21 cellular contexts compared by ENCODE assay signal in genomic region chr7:128024154-128024553, GRCh38. TPM values are rescaled to one million over a fixed set of nuclear protein-coding genes. Genes with fewer than 3 reads are reported as not detected.
DNase-seq lines count a peak whose midpoint lies in the region; ATAC-seq and TF ChIP-seq lines count a peak whose summit lies in the region.
"Had no signal": no experiment of that assay in that cellular context is flagged by ENCODE, and none has a peak within 500 bp of the region (broad histone marks: within the 10 kb centered on the region; RNA-seq: fewer than 3 reads in every experiment).

No MANE protein-coding gene starts in this region.

- DNase-seq in SK-N-SH (peak; percentile 74), endothelial cell (ENCODE audit: low spot score) (no peak), MCF 10A (ENCODE audit: unreplicated experiment) (no peak), amygdala (lab: John Stamatoyannopoulos, UW) (no peak), OCI-LY7 (ENCODE audit: low spot score) (no peak)
- DNase-seq: AML-193; H7; MM.1S; NCI-H1048; NCI-H1436; NCI-H187 treated with DMSO at 0.1 percent for 48 hours; NCI-H2107; NCI-H510A; NCI-H774; NK-92 treated with Interleukin-12 subunit alpha and Interleukin-12 subunit beta, amount 100 ng/mL, for 24 hours had no signal

- TF ChIP-seq RAD21 in SK-N-SH (IDR thresholded peaks at IDR 0.05; ENCODE audit: low read length): peak; percentile 33

- H3K27ac ChIP-seq in BLaER1 (peak overlapping the region; percentile 72), SK-N-SH (ENCODE audit: low read depth in 2 of 2, low read length in 1 of 2) (peak overlapping the region; percentile 72 to 82; a peak in 3 of 4 replicates), OCI-LY7 (ENCODE audit: low read depth, low read length, poor library complexity, severe bottlenecking) (no peak overlapping the region)
- H3K27ac ChIP-seq: SJSA1 had no signal

- BruUV-seq in MCF 10A (replicated peaks; lab: Mats Ljungman, UMichigan) (no TSS peak), OCI-LY7 (replicated peaks; lab: Mats Ljungman, UMichigan) (no TSS peak)

- H3K4me3 Mint-ChIP-seq in IgD-negative memory B cell (no peak overlapping the region), endothelial cell (ENCODE audit: unreplicated experiment) (peak overlapping the region; percentile 94), MCF 10A (ENCODE audit: unreplicated experiment) (no peak overlapping the region)
- H3K4me3 Mint-ChIP-seq: CD14-positive monocyte had no signal

- peaks cover 5 to 10% (median 8%) of the 10 kb centered on the region in 3 donors for H3K4me1 Mint-ChIP-seq in IgD-negative memory B cell
- H3K4me1 Mint-ChIP-seq in endothelial cell (ENCODE audit: unreplicated experiment): peaks cover 81% of the 10 kb centered on the region
- peaks cover 55% of the 10 kb centered on the region for H3K4me1 Mint-ChIP-seq in MCF 10A (ENCODE audit: insufficient read depth, unreplicated experiment)

- CTCF ChIA-PET in SK-N-SH (lab: Yijun Ruan, JAX): interaction anchor here (0.5 to 5.7 kb wide), 8 partner anchors 9 to 315 kb away, joined by 3 to 37 read pairs (median 3); no protein-coding TSS in a partner anchor
- CTCF ChIA-PET in MCF 10A (lab: Yijun Ruan, JAX): interaction anchor here (0.6 to 3.6 kb wide), 3 partner anchors 28 to 186 kb away, joined by 4 to 14 read pairs (median 4); no protein-coding TSS in a partner anchor
- CTCF ChIA-PET in OCI-LY7 (lab: Charles Lee; ENCODE audit: unreplicated experiment): no interaction called here

- ATAC-seq in GM18873 (IDR thresholded peaks at IDR 0.05; ENCODE audit: low FRiP score, unreplicated experiment): no peak
- ATAC-seq: Right ventricle myocardium inferior had no signal

- intact Hi-C loops in MCF 10A (cut with micrococcal nuclease): no loop called here
- intact Hi-C loops in OCI-LY7 (cut with micrococcal nuclease; ENCODE audit: unreplicated experiment): loop anchor here (5.0 kb wide), 1 partner anchor 183 kb away; no protein-coding TSS in a partner anchor

- H3K9ac ChIP-seq in BLaER1 (no peak overlapping the region; the same call in 1 of the 2 replicates), SK-N-SH (no peak overlapping the region)

- H3K4me2 ChIP-seq in BLaER1 (peak overlapping the region; percentile 98), SK-N-SH (no peak overlapping the region), OCI-LY7 (ENCODE audit: low read length) (no peak overlapping the region)

- H3K27ac Mint-ChIP-seq in IgD-negative memory B cell (peak overlapping the region in 2 of 3 donors; percentile 39 to 60), endothelial cell (ENCODE audit: unreplicated experiment) (peak overlapping the region; percentile 48), MCF 10A (ENCODE audit: low read depth, unreplicated experiment) (no peak overlapping the region)

- H3K4me3 ChIP-seq in BLaER1: 0 out of 2 replicates have a peak overlapping the region, but pooled peaks have one; percentile 93
- H3K4me3 ChIP-seq in SK-N-SH (ENCODE audit: low read depth in 2 of 2, low read length in 1 of 2): no peak overlapping the region
- H3K4me3 ChIP-seq in OCI-LY7 (ENCODE audit: low read depth, low read length, poor library complexity, severe bottlenecking): no peak overlapping the region
- H3K4me3 ChIP-seq: SJSA1 had no signal

- no peaks in the 10 kb centered on the region for H3K9me3 Mint-ChIP-seq in IgD-negative memory B cell
- H3K9me3 Mint-ChIP-seq in endothelial cell (ENCODE audit: unreplicated experiment): no peaks in the 10 kb centered on the region
- H3K9me3 Mint-ChIP-seq in MCF 10A (ENCODE audit: unreplicated experiment): no peaks in the 10 kb centered on the region

- no peak for TF ChIP-seq CTCF in SK-N-SH (IDR thresholded peaks at IDR 0.05)
- no peak for TF ChIP-seq CTCF in endothelial cell (IDR thresholded peaks at IDR 0.05; ENCODE audit: unreplicated experiment)
- no peak for TF ChIP-seq CTCF in MCF 10A (IDR thresholded peaks at IDR 0.05; ENCODE audit: unreplicated experiment)
- TF ChIP-seq CTCF in OCI-LY7 (conservative IDR thresholded peaks at IDR 0.05; ENCODE audit: low read length): no peak

- H3K9me2 ChIP-seq in SK-N-SH (no peaks in the 10 kb centered on the region), OCI-LY7 (ENCODE audit: insufficient read depth, low read length) (no peaks in the 10 kb centered on the region)

- peaks cover 95% of the 10 kb centered on the region for H4K20me1 ChIP-seq in BLaER1
- H4K20me1 ChIP-seq in SK-N-SH (ENCODE audit: insufficient read depth): peaks cover 68% of the 10 kb centered on the region
- H4K20me1 ChIP-seq in OCI-LY7 (ENCODE audit: insufficient read depth, low read length): peaks cover 9% of the 10 kb centered on the region; the same call in 1 of the 2 replicates

- POLR2A ChIA-PET in SK-N-SH (lab: Yijun Ruan, JAX) (interaction anchor here (0.9 kb wide), 1 partner anchor 9 kb away, joined by 3 read pairs; no protein-coding TSS in a partner anchor), MCF 10A (lab: Yijun Ruan, JAX) (no interaction called here), OCI-LY7 (lab: Charles Lee) (interaction anchor here (0.7 to 1.3 kb wide), 3 partner anchors 11 to 97 kb away, joined by 3 to 4 read pairs (median 3); no protein-coding TSS in a partner anchor)

- WGBS in SK-N-SH (ENCODE audit: low lambda C conversion rate): 75% methylated on average over 3 of the region's 3 CpGs

- H3K36me3 ChIP-seq in BLaER1 (peaks cover 64% of the 10 kb centered on the region), SK-N-SH (replicated peaks in 1 of 2; ENCODE audit: control insufficient read depth in 1 of 2, insufficient read depth in 2 of 2, low read length in 1 of 2) (peaks cover 5 to 23% of the 10 kb centered on the region in 2 experiments), OCI-LY7 (ENCODE audit: insufficient read depth, low read length) (peaks cover 26% of the 10 kb centered on the region)

- H2AFZ ChIP-seq in SK-N-SH (ENCODE audit: low read depth) (no peak overlapping the region), OCI-LY7 (ENCODE audit: low read length) (no peak overlapping the region)

- H3K36me3 Mint-ChIP-seq in IgD-negative memory B cell (peaks cover 9% of the 10 kb centered on the region), endothelial cell (ENCODE audit: low read depth, unreplicated experiment) (peaks cover 73% of the 10 kb centered on the region), MCF 10A (ENCODE audit: insufficient read depth, unreplicated experiment) (peaks cover 34% of the 10 kb centered on the region)

- H3K79me2 ChIP-seq in SK-N-SH (ENCODE audit: insufficient read depth): peaks cover 13% of the 10 kb centered on the region; the same call in 1 of the 2 replicates
- H3K79me2 ChIP-seq in OCI-LY7 (ENCODE audit: insufficient read depth, low read depth, low read length): no peaks in the 10 kb centered on the region

- no peaks in the 10 kb centered on the region for H3K9me3 ChIP-seq in BLaER1
- H3K9me3 ChIP-seq in SK-N-SH: no peaks in the 10 kb centered on the region
- H3K9me3 ChIP-seq in OCI-LY7 (ENCODE audit: low read length): no peaks in the 10 kb centered on the region
- H3K9me3 ChIP-seq: SJSA1 had no signal

- no peaks in the 10 kb centered on the region for H3K27me3 Mint-ChIP-seq in IgD-negative memory B cell
- peaks cover 25% of the 10 kb centered on the region for H3K27me3 Mint-ChIP-seq in endothelial cell (ENCODE audit: unreplicated experiment)
- H3K27me3 Mint-ChIP-seq in MCF 10A (ENCODE audit: insufficient read depth, unreplicated experiment): no peaks in the 10 kb centered on the region

- H3K4me1 ChIP-seq in BLaER1: peaks cover 80% of the 10 kb centered on the region
- H3K4me1 ChIP-seq in SK-N-SH (ENCODE audit: control insufficient read depth in 1 of 2, insufficient read depth in 2 of 2, low read depth in 1 of 2, low read length in 1 of 2): peaks cover 32 to 67% of the 10 kb centered on the region in 2 experiments
- no peaks in the 10 kb centered on the region for H3K4me1 ChIP-seq in OCI-LY7 (ENCODE audit: insufficient read depth, low read length, poor library complexity, severe bottlenecking)
- H3K4me1 ChIP-seq: SJSA1 had no signal

- TF ChIP-seq EP300 in SK-N-SH (IDR thresholded peaks at IDR 0.05; ENCODE audit: borderline replicate concordance in 1 of 2, low read depth in 1 of 2, low read length in 1 of 2): peak in 1 of 2 experiments; percentile 66; a peak in 2 of 4 replicates

- peaks cover 38% of the 10 kb centered on the region for H3F3A ChIP-seq in SK-N-SH (replicated peaks; ENCODE audit: insufficient read depth)

- H3K27me3 ChIP-seq in BLaER1 (no peaks in the 10 kb centered on the region), SK-N-SH (ENCODE audit: insufficient read depth) (no peaks in the 10 kb centered on the region)
- H3K27me3 ChIP-seq: SJSA1 had no signal

TF ChIP-seq in SK-N-SH, 30 proteins besides CTCF, POLR2A, EP300 and RAD21:
- TF ChIP-seq MXI1 (IDR thresholded peaks at IDR 0.05; ENCODE audit: low read depth, low read length): peak; percentile 54; the same call in 1 of the 2 replicates
- no peak for TF ChIP-seq FOSL2 (IDR thresholded peaks at IDR 0.05; ENCODE audit: borderline replicate concordance, low read depth)
- TF ChIP-seq RCOR1 (IDR thresholded peaks at IDR 0.05; ENCODE audit: low read length): peak; percentile 96
- no peak for TF ChIP-seq TEAD4 (IDR thresholded peaks at IDR 0.05; ENCODE audit: borderline replicate concordance, insufficient read depth)
- TF ChIP-seq CHD2 (IDR thresholded peaks at IDR 0.05; ENCODE audit: low read length, partially characterized antibody): peak; percentile 28
- TF ChIP-seq TCF12 (IDR thresholded peaks at IDR 0.05): no peak
- TF ChIP-seq GATA2 (CRISPR knock-in tag; IDR thresholded peaks at IDR 0.05): peak; percentile 94
- no peak for TF ChIP-seq IRF3 (IDR thresholded peaks at IDR 0.05; ENCODE audit: low read depth, low read length)
- no peak for TF ChIP-seq SMC3 (IDR thresholded peaks at IDR 0.05; ENCODE audit: low read depth, low read length)
- no peak for TF ChIP-seq YY1 (IDR thresholded peaks at IDR 0.05; ENCODE audit: low read depth)

RNA-seq across cellular contexts. Expression of gene LRRC4, which starts 7.1 kb away (rescaled TPM):
- polyA plus RNA-seq in IgD-negative memory B cell: not detected
- 0.44 and 0.58 TPM in 2 replicates for polyA plus RNA-seq in SK-N-SH (2012; rRNA removed)
- 0.30 and 0.41 TPM in 2 replicates for polyA plus RNA-seq in SK-N-SH (2012; cell fraction: cytosol; rRNA removed)
- 0.46 and 0.74 TPM in 2 replicates for polyA plus RNA-seq in SK-N-SH (2012; cell fraction: nucleus; rRNA removed)
- total RNA-seq in endothelial cell (ENCODE audit: unreplicated experiment): 297 TPM
- total RNA-seq in MCF 10A (2022): not detected in 2 replicates
- total RNA-seq in OCI-LY7 (2014; rRNA removed; shearing (Covaris generic)): not detected in 2 replicates
- total RNA-seq in OCI-LY7 (2022): not detected in 2 replicates

Comparison
In these comparisons a context has a peak if more than half of its experiments do, and no peak if none do; other contexts are left out.
1. RNA of gene LRRC4, which starts 7.1 kb away (total RNA-seq): 297 TPM in endothelial cell (single experiment); not detected in MCF 10A and not detected in OCI-LY7; every median in the first group is over 100 times any median in the second.